In the genomic region with DNA sequence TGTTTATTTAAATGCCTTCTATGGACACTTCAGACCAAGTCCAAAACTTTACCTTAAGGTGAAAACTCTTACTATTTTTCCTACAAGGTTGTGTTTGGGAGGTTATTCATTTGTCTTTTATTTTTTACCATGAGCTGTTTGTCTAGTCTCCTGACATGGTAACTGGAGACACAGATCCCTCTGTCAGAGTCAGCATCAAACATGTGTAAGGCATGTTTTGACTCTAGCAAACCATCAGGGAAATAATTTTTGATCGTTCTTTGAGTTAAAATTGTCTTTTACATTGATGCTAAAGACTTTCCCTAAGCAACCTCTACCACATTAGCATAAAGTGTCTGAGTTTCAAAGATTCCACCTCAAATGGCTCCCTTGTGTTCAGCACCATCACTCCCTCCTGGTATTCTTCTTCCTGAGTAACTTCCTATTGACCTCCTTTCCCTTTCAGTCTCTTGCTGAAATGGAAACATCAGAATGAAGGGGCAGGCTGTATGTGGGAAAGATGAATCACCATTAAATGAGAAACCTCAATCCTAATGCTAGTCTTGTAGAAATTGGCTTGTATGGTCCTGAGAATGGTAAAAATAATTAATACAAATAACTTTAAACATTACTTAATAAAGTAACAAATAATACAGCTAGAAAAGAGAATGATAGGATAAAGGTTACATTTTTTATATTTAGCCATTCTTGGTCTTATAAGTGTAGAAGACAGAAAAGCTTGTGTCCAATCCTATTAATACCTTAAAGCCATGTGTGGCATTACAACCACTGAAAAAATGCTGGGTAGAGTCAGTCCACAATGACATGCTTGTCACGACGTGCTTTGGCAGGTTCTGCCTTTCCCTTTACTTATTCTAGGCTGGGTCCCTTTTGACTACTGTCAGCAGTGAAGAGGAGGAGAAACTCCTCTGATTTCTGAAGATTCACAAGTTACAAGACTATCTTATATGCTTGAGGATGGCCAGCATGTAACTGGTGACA, we compare ENCODE assay signal across 17 cellular contexts. TPM values are rescaled to one million over a fixed set of nuclear protein-coding genes. Genes with fewer than 3 reads are reported as not detected.
A peak's percentile ranks its signal among the peaks of the same experiment; 100 is the strongest.
DNase-seq lines count a peak whose midpoint lies in the region; ATAC-seq and TF ChIP-seq lines count a peak whose summit lies in the region.
"Had no signal": no experiment of that assay in that cellular context is flagged by ENCODE, and none has a peak within 500 bp of the region (broad histone marks: within the 10 kb centered on the region; RNA-seq: fewer than 3 reads in every experiment).

No MANE protein-coding gene starts in this region.

- no peaks in the 10 kb centered on the region for H3K27me3 ChIP-seq in upper lobe of left lung
- H3K27me3 ChIP-seq: colonic mucosa, Peyer's patch had no signal

- ATAC-seq in upper lobe of left lung (ENCODE audit: low FRiP score in 2 of 2) (no peak), HG02759 (IDR thresholded peaks at IDR 0.05; ENCODE audit: unreplicated experiment) (no peak)
- ATAC-seq: stimulated activated naive B cell treated with anti-CD40 and anti-IgM and Interleukin-4, amounts not matched to agents 10 μg/mL and 1 μg/mL and 100 μg/mL, for 72 hours had no signal

- TF ChIP-seq CTCF in upper lobe of left lung (IDR thresholded peaks at IDR 0.05) = no peak

- H3K27ac Mint-ChIP-seq in activated naive CD8-positive, alpha-beta T cell = peak overlapping the region; percentile 68
- H3K27ac Mint-ChIP-seq in activated naive CD8-positive, alpha-beta T cell treated with anti-CD3 and anti-CD28 coated beads for 36 hours = no peak overlapping the region
- peak overlapping the region; percentile 92 for H3K27ac Mint-ChIP-seq in activated CD4-positive, alpha-beta memory T cell treated with anti-CD3 and anti-CD28 coated beads for 36 hours
- H3K27ac Mint-ChIP-seq: B cell; stimulated activated naive B cell treated with anti-CD40 and anti-IgM and Interleukin-4, amounts not matched to agents 10 μg/mL and 1 μg/mL and 100 μg/mL, for 72 hours had no signal

- intact Hi-C loops in activated CD4-positive, alpha-beta memory T cell treated with anti-CD3 and anti-CD28 coated beads for 36 hours (cut with micrococcal nuclease) = loop anchor here (1.0 kb wide), 2 partner anchors 122 to 158 kb away; no protein-coding TSS in a partner anchor

- no peak overlapping the region for H3K4me3 Mint-ChIP-seq in activated naive CD8-positive, alpha-beta T cell
- H3K4me3 Mint-ChIP-seq in activated naive CD8-positive, alpha-beta T cell treated with anti-CD3 and anti-CD28 coated beads for 36 hours = no peak overlapping the region
- H3K4me3 Mint-ChIP-seq in activated CD4-positive, alpha-beta memory T cell treated with anti-CD3 and anti-CD28 coated beads for 36 hours = peak overlapping the region; percentile 32
- H3K4me3 Mint-ChIP-seq: B cell; stimulated activated naive B cell treated with anti-CD40 and anti-IgM and Interleukin-4, amounts not matched to agents 10 μg/mL and 1 μg/mL and 100 μg/mL, for 72 hours had no signal

- H3K4me3 ChIP-seq in upper lobe of left lung = no peak overlapping the region
- H3K4me3 ChIP-seq: colonic mucosa, left ventricle myocardium inferior, Peyer's patch had no signal

- H3K27ac ChIP-seq in upper lobe of left lung = peak overlapping the region; percentile 4 to 48 (median 26)
- H3K27ac ChIP-seq: colonic mucosa, left ventricle myocardium inferior, Peyer's patch, VCaP had no signal

- no peaks in the 10 kb centered on the region for H3K36me3 Mint-ChIP-seq in activated naive CD8-positive, alpha-beta T cell
- H3K36me3 Mint-ChIP-seq in activated naive CD8-positive, alpha-beta T cell treated with anti-CD3 and anti-CD28 coated beads for 36 hours = no peaks in the 10 kb centered on the region
- H3K36me3 Mint-ChIP-seq in activated CD4-positive, alpha-beta memory T cell treated with anti-CD3 and anti-CD28 coated beads for 36 hours = no peaks in the 10 kb centered on the region
- H3K36me3 Mint-ChIP-seq: stimulated activated naive B cell treated with anti-CD40 and anti-IgM and Interleukin-4, amounts not matched to agents 10 μg/mL and 1 μg/mL and 100 μg/mL, for 72 hours had no signal

- CTCF ChIA-PET in activated CD4-positive, alpha-beta memory T cell treated with anti-CD3 and anti-CD28 coated beads for 36 hours (lab: Charles Lee) = interaction anchor here (1.0 to 6.4 kb wide), 5 partner anchors 14 to 42 kb away, joined by 3 to 119 read pairs (median 4); a partner anchor contains a TSS

- DNase-seq in activated naive CD8-positive, alpha-beta T cell treated with anti-CD3 and anti-CD28 coated beads for 36 hours = no peak
- DNase-seq in activated CD4-positive, alpha-beta memory T cell treated with anti-CD3 and anti-CD28 coated beads for 36 hours = no peak
- peak; percentile 45 for DNase-seq in fibroblast of peridontal ligament (ENCODE audit: extremely low read depth)
- DNase-seq in upper lobe of left lung = no peak
- DNase-seq in SKM-1 (lab: John Stamatoyannopoulos, UW; ENCODE audit: unreplicated experiment) = no peak
- no peak for DNase-seq in NCI-H1417 treated with DMSO at 0.1 percent for 48 hours (lab: John Stamatoyannopoulos, UW)
- DNase-seq: activated effector memory CD4-positive, alpha-beta T cell treated with anti-CD3 and anti-CD28 coated beads, Interleukin-2, amount 50 U/mL, for 16 hours; colonic mucosa; left ventricle myocardium inferior; MM.1S; NCI-H524 treated with DMSO at 0.1 percent for 48 hours; Peyer's patch; stimulated activated naive B cell treated with anti-CD40 and anti-IgM and Interleukin-4, amounts not matched to agents 10 μg/mL and 1 μg/mL and 100 μg/mL, for 72 hours had no signal

- POLR2A ChIA-PET in activated CD4-positive, alpha-beta memory T cell treated with anti-CD3 and anti-CD28 coated beads for 36 hours (lab: Charles Lee) = interaction anchor here (1.0 to 5.7 kb wide), 5 partner anchors 14 to 82 kb away, joined by 3 to 183 read pairs (median 4); a partner anchor contains a TSS

- no peak for TF ChIP-seq POLR2A in upper lobe of left lung (IDR thresholded peaks at IDR 0.05)

- 71 to 81% methylated on average over 3 of the region's 3 CpGs for WGBS in upper lobe of left lung, 2 donors

- H3K4me1 Mint-ChIP-seq in activated naive CD8-positive, alpha-beta T cell (ENCODE audit: low read depth) = peaks cover 30% of the 10 kb centered on the region
- peaks cover 31% of the 10 kb centered on the region for H3K4me1 Mint-ChIP-seq in activated naive CD8-positive, alpha-beta T cell treated with anti-CD3 and anti-CD28 coated beads for 36 hours
- peaks cover 53% of the 10 kb centered on the region for H3K4me1 Mint-ChIP-seq in activated CD4-positive, alpha-beta memory T cell treated with anti-CD3 and anti-CD28 coated beads for 36 hours (ENCODE audit: low read depth)

- H3K4me1 ChIP-seq in upper lobe of left lung = no peaks in the 10 kb centered on the region
- H3K4me1 ChIP-seq: colonic mucosa, left ventricle myocardium inferior, Peyer's patch had no signal

- no peaks in the 10 kb centered on the region for H3K9me3 Mint-ChIP-seq in activated naive CD8-positive, alpha-beta T cell (ENCODE audit: low read depth)
- no peaks in the 10 kb centered on the region for H3K9me3 Mint-ChIP-seq in activated naive CD8-positive, alpha-beta T cell treated with anti-CD3 and anti-CD28 coated beads for 36 hours
- H3K9me3 Mint-ChIP-seq in activated CD4-positive, alpha-beta memory T cell treated with anti-CD3 and anti-CD28 coated beads for 36 hours = no peaks in the 10 kb centered on the region
- H3K9me3 Mint-ChIP-seq: stimulated activated naive B cell treated with anti-CD40 and anti-IgM and Interleukin-4, amounts not matched to agents 10 μg/mL and 1 μg/mL and 100 μg/mL, for 72 hours had no signal

- no peaks in the 10 kb centered on the region for H3K36me3 ChIP-seq in upper lobe of left lung
- H3K36me3 ChIP-seq: colonic mucosa, left ventricle myocardium inferior, Peyer's patch had no signal

- no peaks in the 10 kb centered on the region for H3K27me3 Mint-ChIP-seq in activated naive CD8-positive, alpha-beta T cell
- H3K27me3 Mint-ChIP-seq in activated naive CD8-positive, alpha-beta T cell treated with anti-CD3 and anti-CD28 coated beads for 36 hours = peaks cover 9% of the 10 kb centered on the region
- H3K27me3 Mint-ChIP-seq in activated CD4-positive, alpha-beta memory T cell treated with anti-CD3 and anti-CD28 coated beads for 36 hours = peaks cover 2% of the 10 kb centered on the region
- H3K27me3 Mint-ChIP-seq: B cell; stimulated activated naive B cell treated with anti-CD40 and anti-IgM and Interleukin-4, amounts not matched to agents 10 μg/mL and 1 μg/mL and 100 μg/mL, for 72 hours had no signal

- TF ChIP-seq EP300 in upper lobe of left lung (IDR thresholded peaks at IDR 0.05) = no peak

- H3K9me3 ChIP-seq in upper lobe of left lung = no peaks in the 10 kb centered on the region
- H3K9me3 ChIP-seq: colonic mucosa, left ventricle myocardium inferior, Peyer's patch had no signal

RNA-seq across cellular contexts. Expression of a gene that starts 14.3 kb away (rescaled TPM):
- 1 to 10 TPM; 1.8 TPM for total RNA-seq in activated naive CD8-positive, alpha-beta T cell treated with anti-CD3 and anti-CD28 coated beads for 36 hours
- total RNA-seq in activated CD4-positive, alpha-beta memory T cell treated with anti-CD3 and anti-CD28 coated beads for 36 hours = 100 to 1,000 TPM; 216 to 224 TPM
- 1 to 10 TPM in 4 of 6 donors, under 1 TPM in 1, not detected in 1; 0.80 to 5.5 (median 2.7) TPM for total RNA-seq in upper lobe of left lung

Comparison
In these comparisons a context has a peak if more than half of its experiments do, and no peak if none do; other contexts are left out.
1. RNA of a gene that starts 14.3 kb away (total RNA-seq): 216 to 224 TPM in activated CD4-positive, alpha-beta memory T cell treated with anti-CD3 and anti-CD28 coated beads for 36 hours; 0.80 to 5.5 TPM in upper lobe of left lung and 1.8 TPM in activated naive CD8-positive, alpha-beta T cell treated with anti-CD3 and anti-CD28 coated beads for 36 hours; every median in the first group is over 10 times any median in the second.